Comparison of ENCODE assay signal across 21 cellular contexts in the genomic region with DNA sequence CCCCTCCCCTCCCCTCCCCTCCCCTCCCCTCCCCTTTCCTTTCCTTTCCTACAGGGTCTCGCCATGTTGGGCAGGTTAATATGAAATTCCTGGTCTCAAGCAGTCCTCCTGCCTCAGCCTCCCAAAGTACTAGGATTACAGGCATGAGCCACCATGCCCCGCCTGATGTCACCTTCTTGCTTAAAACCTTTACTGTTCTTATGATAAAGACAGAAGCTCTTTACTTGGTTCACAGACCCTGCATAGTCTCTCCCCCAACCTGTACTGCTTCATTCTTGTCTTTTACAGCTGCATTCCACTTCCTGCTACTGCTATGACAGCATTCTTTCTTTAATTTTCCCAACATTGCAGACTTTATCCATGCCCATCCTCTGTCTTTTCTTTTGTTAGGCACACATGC. TPM values are rescaled to one million over a fixed set of nuclear protein-coding genes. Genes with fewer than 3 reads are reported as not detected.
DNase-seq lines count a peak whose midpoint lies in the region; ATAC-seq, FAIRE-seq and TF ChIP-seq lines count a peak whose summit lies in the region.
"Had no signal": no experiment of that assay in that cellular context is flagged by ENCODE, and none has a peak within 500 bp of the region (broad histone marks: within the 10 kb centered on the region; RNA-seq: fewer than 3 reads in every experiment).

No MANE protein-coding gene starts in this region.

- no peak overlapping the region for H4K91ac ChIP-seq in H1 (replicated peaks; ENCODE audit: insufficient read length, low read length)
- H4K91ac ChIP-seq in neuronal stem cell (ENCODE audit: low read depth, low read length, poor library complexity), result no peak overlapping the region

- H4K20me1 ChIP-seq in H1 (replicated peaks in 1 of 2; ENCODE audit: control insufficient read depth in 1 of 2, insufficient read depth in 2 of 2, low read length in 2 of 2), result peaks cover 0 to 1% of the 10 kb centered on the region in 2 experiments
- H4K20me1 ChIP-seq: BLaER1 had no signal

- H3K23me2 ChIP-seq in H1 (ENCODE audit: low read depth, low read length), result no peaks in the 10 kb centered on the region

- no peaks in the 10 kb centered on the region for H3K36me3 ChIP-seq in H1 (ENCODE audit: control insufficient read depth in 2 of 4, insufficient read depth in 4 of 4, low read length in 3 of 4)
- no peaks in the 10 kb centered on the region for H3K36me3 ChIP-seq in mesendoderm (ENCODE audit: control insufficient read depth, insufficient read depth, low read length)
- no peaks in the 10 kb centered on the region for H3K36me3 ChIP-seq in neuronal stem cell (replicated peaks in 1 of 2; ENCODE audit: control insufficient read depth in 2 of 2, insufficient read depth in 2 of 2, low read length in 2 of 2)
- H3K36me3 ChIP-seq: BLaER1 had no signal

- WGBS in H1 (ENCODE audit: extremely low coverage in 1 of 2, insufficient coverage in 1 of 2, insufficient read length in 1 of 2, insufficient replicate concordance in 2 of 2, low coverage in 1 of 2, low lambda C conversion rate in 2 of 2, missing lambda C conversion rate in 1 of 2), 2 experiments, result 100% methylated on average over 1 of the region's 2 CpGs; no CpG with 5 or more reads in 1 of the 2 experiments
- WGBS in mesendoderm (ENCODE audit: extremely low coverage, insufficient coverage, low lambda C conversion rate), result no CpG with 5 or more reads among the region's 2 CpGs
- no CpG with 5 or more reads among the region's 2 CpGs for WGBS in neuronal stem cell (ENCODE audit: extremely low coverage in 2 of 2, insufficient read length in 2 of 2, insufficient replicate concordance in 1 of 2), 2 donors

- H4K8ac ChIP-seq in H1 (ENCODE audit: extremely low read depth, insufficient read depth, low read length) (no peak overlapping the region), mesendoderm (ENCODE audit: low read depth, low read length) (no peak overlapping the region), neuronal stem cell (ENCODE audit: low read depth, low read length) (no peak overlapping the region)

- H3K27me3 ChIP-seq in H1 (replicated peaks in 1 of 4; ENCODE audit: control insufficient read depth in 3 of 4, extremely low read depth in 1 of 4, insufficient read depth in 3 of 4, low read length in 3 of 4) (no peaks in the 10 kb centered on the region), mesendoderm (ENCODE audit: insufficient read depth, low read length, poor library complexity) (no peaks in the 10 kb centered on the region), foreskin keratinocyte (peaks cover 64% of the 10 kb centered on the region), neuronal stem cell (ENCODE audit: control insufficient read depth in 3 of 3, insufficient read depth in 3 of 3, low read depth in 1 of 3, low read length in 3 of 3) (no peaks in the 10 kb centered on the region)
- H3K27me3 ChIP-seq: BLaER1 had no signal

- H3K23ac ChIP-seq in H1 (ENCODE audit: insufficient read length) (no peak overlapping the region), mesendoderm (ENCODE audit: low read length) (no peak overlapping the region), neuronal stem cell (ENCODE audit: low read depth, low read length, poor library complexity) (no peak overlapping the region)

- TF ChIP-seq EP300 in H1 (IDR thresholded peaks at IDR 0.05; ENCODE audit: borderline replicate concordance in 1 of 2, low read depth in 2 of 2, low read length in 2 of 2), result no peak

- 0 out of 2 replicates have a peak overlapping the region, but pooled peaks have one; percentile 16 for H2BK20ac ChIP-seq in H1 (ENCODE audit: low read length)

- TF ChIP-seq POLR2A in H1 (IDR thresholded peaks at IDR 0.05; ENCODE audit: control extremely low read depth in 1 of 2, low read depth in 2 of 2, low read length in 2 of 2), result no peak

- POLR2A ChIA-PET in H1 (lab: Charles Lee; ENCODE audit: partially characterized antibody), result interaction anchor here (1.2 kb wide), 1 partner anchor 20 kb away, joined by 4 read pairs; no protein-coding TSS in a partner anchor

- FAIRE-seq in H1 (lab: Jason Lieb, UNC), result no peak
- FAIRE-seq: D721Med, GM12891, GM18507 had no signal

- H3K14ac ChIP-seq in H1 (ENCODE audit: insufficient read length) (no peak overlapping the region), neuronal stem cell (ENCODE audit: low read length) (no peak overlapping the region)

- H3K79me2 ChIP-seq in H1 (ENCODE audit: control insufficient read depth in 1 of 2, insufficient read depth in 2 of 2, low read length in 2 of 2) (peaks cover 9 to 93% of the 10 kb centered on the region in 2 experiments; a peak in 3 of 4 replicates), mesendoderm (ENCODE audit: control insufficient read depth, insufficient read depth, low read length) (peaks cover 37% of the 10 kb centered on the region)

- H2BK5ac ChIP-seq in H1 (ENCODE audit: low read depth, low read length) (no peak overlapping the region), mesendoderm (ENCODE audit: low read length) (no peak overlapping the region), neuronal stem cell (ENCODE audit: low read length) (no peak overlapping the region)

- H3K4me2 ChIP-seq in H1 (ENCODE audit: insufficient read depth in 1 of 2, low read depth in 2 of 2, low read length in 2 of 2) (no peak overlapping the region), mesendoderm (ENCODE audit: low read length) (no peak overlapping the region), neuronal stem cell (ENCODE audit: insufficient read depth, low read length, poor library complexity, severe bottlenecking) (no peak overlapping the region)
- H3K4me2 ChIP-seq: BLaER1 had no signal

- no peak for ATAC-seq in foreskin keratinocyte
- ATAC-seq: CD8-positive, alpha-beta T cell had no signal

- TF ChIP-seq CTCF in H1 (IDR thresholded peaks at IDR 0.05; ENCODE audit: control extremely low read depth in 1 of 3, insufficient read depth in 1 of 3, low read depth in 1 of 3, low read length in 3 of 3) (no peak), foreskin keratinocyte (conservative IDR thresholded peaks at IDR 0.05) (no peak)

- H3K56ac ChIP-seq in H1 (replicated peaks; ENCODE audit: insufficient read length, low read depth, low read length) (no peak overlapping the region), mesendoderm (ENCODE audit: low read length) (no peak overlapping the region)

- H3K4me3 ChIP-seq in H1 (ENCODE audit: extremely low read depth in 1 of 4, insufficient read depth in 2 of 4, low read depth in 3 of 4, low read length in 4 of 4), result no peak overlapping the region
- H3K4me3 ChIP-seq in mesendoderm (ENCODE audit: low read length), result no peak overlapping the region
- H3K4me3 ChIP-seq in neuronal stem cell (ENCODE audit: low read length in 2 of 2), result no peak overlapping the region
- H3K4me3 ChIP-seq: BLaER1 had no signal

- H4K5ac ChIP-seq in H1 (ENCODE audit: insufficient read length, low read depth, low read length) (no peak overlapping the region), mesendoderm (ENCODE audit: low read length) (no peak overlapping the region)

- H3K27ac ChIP-seq in H1 (ENCODE audit: low read depth, low read length), result no peak overlapping the region
- H3K27ac ChIP-seq in mesendoderm (ENCODE audit: low read depth, low read length), result no peak overlapping the region
- H3K27ac ChIP-seq in foreskin keratinocyte, result no peak overlapping the region
- no peak overlapping the region for H3K27ac ChIP-seq in neuronal stem cell (replicated peaks; ENCODE audit: low read length)
- H3K27ac ChIP-seq: BLaER1, C4-2B had no signal

- H2AK5ac ChIP-seq in H1 (ENCODE audit: low read depth, low read length), result no peak overlapping the region
- H2AK5ac ChIP-seq in mesendoderm (ENCODE audit: low read length), result no peak overlapping the region
- H2AK5ac ChIP-seq in neuronal stem cell (ENCODE audit: low read depth, low read length), result no peak overlapping the region

- H3K18ac ChIP-seq in H1 (ENCODE audit: extremely low read depth, low read length) (no peak overlapping the region), mesendoderm (ENCODE audit: low read length) (no peak overlapping the region), neuronal stem cell (ENCODE audit: low read length) (no peak overlapping the region)

- H3K4ac ChIP-seq in H1 (replicated peaks; ENCODE audit: insufficient read length, low read depth, low read length) (no peak overlapping the region), mesendoderm (ENCODE audit: low read depth, low read length) (no peak overlapping the region), neuronal stem cell (ENCODE audit: low read length) (no peak overlapping the region)

- peaks cover 0 to 13% (median 10%) of the 10 kb centered on the region in 4 experiments; a peak in 4 of 7 replicates for H3K4me1 ChIP-seq in H1 (replicated peaks in 1 of 4; ENCODE audit: control insufficient read depth in 3 of 4, insufficient read depth in 4 of 4, low read length in 3 of 4)
- H3K4me1 ChIP-seq in mesendoderm (ENCODE audit: control insufficient read depth, low read depth, low read length), result peaks cover 12% of the 10 kb centered on the region
- no peaks in the 10 kb centered on the region for H3K4me1 ChIP-seq in foreskin keratinocyte
- H3K4me1 ChIP-seq in neuronal stem cell (ENCODE audit: control insufficient read depth in 2 of 2, insufficient read depth in 1 of 2, low read depth in 1 of 2, low read length in 2 of 2), result peaks cover 12 to 20% of the 10 kb centered on the region in 2 donors

- CTCF ChIA-PET in H1 (lab: Charles Lee; ENCODE audit: partially characterized antibody), result interaction anchor here (0.6 to 1.8 kb wide), 9 partner anchors 11 to 1259 kb away, joined by 3 to 7 read pairs (median 4); no protein-coding TSS in a partner anchor

- H2AFZ ChIP-seq in H1 (ENCODE audit: low read length) (no peak overlapping the region), neuronal stem cell (ENCODE audit: low read length) (no peak overlapping the region)

- H2BK12ac ChIP-seq in H1 (ENCODE audit: low read depth, low read length), result no peak overlapping the region
- no peak overlapping the region for H2BK12ac ChIP-seq in neuronal stem cell (ENCODE audit: low read length)

- TF ChIP-seq RAD21 in H1 (IDR thresholded peaks at IDR 0.05 in 1 of 2, conservative IDR thresholded peaks at IDR 0.05 in 1 of 2; ENCODE audit: low read depth in 2 of 2, low read length in 2 of 2), result no peak

- DNase-seq in ELF-1 (ENCODE audit: low read depth, low spot score) (peak; percentile 25), H1 (ENCODE audit: low read depth in 1 of 2, low spot score in 2 of 2) (no peak), mesendoderm (peak; percentile 41), germinal center (ENCODE audit: low spot score) (no peak), foreskin keratinocyte (no peak), neuronal stem cell (ENCODE audit: low spot score) (no peak)
- DNase-seq: CD4-positive, CD25-positive, alpha-beta regulatory T cell; CD8-positive, alpha-beta T cell; DMS 273 treated with DMSO at 0.1 percent for 48 hours; DMS79; EL; GF-D8; GOT3; H7; HCEC 1CT had no signal

- H3K9ac ChIP-seq in H1 (replicated peaks in 1 of 4; ENCODE audit: extremely low read depth in 1 of 4, low read depth in 3 of 4, low read length in 3 of 4) (no peak overlapping the region), mesendoderm (ENCODE audit: low read length) (no peak overlapping the region), neuronal stem cell (ENCODE audit: low read depth, low read length, poor library complexity) (no peak overlapping the region)
- H3K9ac ChIP-seq: BLaER1 had no signal

- H2BK15ac ChIP-seq in H1 (ENCODE audit: low read length) (no peak overlapping the region), mesendoderm (replicated peaks; ENCODE audit: low read depth) (no peak overlapping the region), neuronal stem cell (ENCODE audit: low read length) (no peak overlapping the region)

- no peak overlapping the region for H2BK120ac ChIP-seq in H1 (replicated peaks; ENCODE audit: low read depth, low read length)
- H2BK120ac ChIP-seq in mesendoderm (ENCODE audit: low read depth, low read length), result no peak overlapping the region
- no peak overlapping the region for H2BK120ac ChIP-seq in neuronal stem cell (ENCODE audit: low read depth, low read length)

- H3K79me1 ChIP-seq in H1 (ENCODE audit: low read depth, low read length), result peaks cover 31% of the 10 kb centered on the region; the same call in 1 of the 2 replicates
- peaks cover 10% of the 10 kb centered on the region for H3K79me1 ChIP-seq in mesendoderm (ENCODE audit: low read length)
- H3K79me1 ChIP-seq in neuronal stem cell (ENCODE audit: low read depth, low read length), result no peaks in the 10 kb centered on the region

- H3K9me3 ChIP-seq in H1 (ENCODE audit: insufficient read depth in 2 of 2, low read depth in 1 of 2, low read length in 1 of 2), result no peaks in the 10 kb centered on the region
- H3K9me3 ChIP-seq in neuronal stem cell (replicated peaks in 1 of 2; ENCODE audit: control insufficient read depth in 2 of 2, insufficient read depth in 1 of 2, low read depth in 1 of 2, low read length in 2 of 2), result no peaks in the 10 kb centered on the region
- H3K9me3 ChIP-seq: BLaER1 had no signal

RNA-seq across cellular contexts. Expression of a gene that starts 20.8 kb away (rescaled TPM):
- total RNA-seq in H1 (2021; fragmentation: NEBNext Ultra II Directional; extraction: Animal tissue kit (Norgen Biotek cat#: 25700)), result 24.0 and 26.2 TPM in 2 replicates
- 3.6 and 4.3 TPM in 2 replicates for polyA plus RNA-seq in H1 (2011; rRNA removed)
- 3.0 TPM for polyA plus RNA-seq in H1 (2011; cell fraction: cytosol; rRNA removed)
- polyA plus RNA-seq in H1 (2011; cell fraction: nucleus; rRNA removed), result 10.0 TPM
- polyA plus RNA-seq in H1 (2012, experiment 1 of 2), result 3.0 to 6.3 TPM (median 4.8 TPM) in 4 replicates
- 0.33 TPM for polyA plus RNA-seq in H1 (2012, experiment 2 of 2)
- 4.5 TPM for polyA plus RNA-seq in H1 (2013, experiment 1 of 2)
- polyA plus RNA-seq in H1 (2013, experiment 2 of 2), result 4.4 TPM
- polyA minus RNA-seq in H1 (2011; rRNA and poly(A)+ RNA removed), result 30.1 and 42.0 TPM in 2 replicates
- polyA minus RNA-seq in H1 (2011; cell fraction: cytosol; rRNA and poly(A)+ RNA removed), result 17.8 TPM
- 121 TPM for polyA minus RNA-seq in H1 (2011; cell fraction: nucleus; rRNA and poly(A)+ RNA removed)
- polyA plus RNA-seq in mesendoderm (2013, experiment 1 of 2), result 2.4 TPM
- 3.3 TPM for polyA plus RNA-seq in mesendoderm (2013, experiment 2 of 2)
- total RNA-seq in foreskin keratinocyte, result 0.34 and 0.35 TPM in 2 replicates
- 0.02 and 0.08 TPM in 2 replicates for polyA plus RNA-seq in foreskin keratinocyte
- polyA plus RNA-seq in neuronal stem cell (2013, experiment 1 of 2), result 7.3 TPM
- 7.6 TPM for polyA plus RNA-seq in neuronal stem cell (2013, experiment 2 of 2)
- total RNA-seq: G401 had no signal
- polyA plus RNA-seq: CD4-positive, CD25-positive, alpha-beta regulatory T cell had no signal

Comparison
In these comparisons a context has a peak if more than half of its experiments do, and no peak if none do; other contexts are left out.
1. DNase-seq: peak in ELF-1 (single experiment) and mesendoderm (single experiment); none in H1 (0 of 2), germinal center (single experiment), foreskin keratinocyte (0 of 2) and neuronal stem cell (single experiment).
2. RNA of a gene that starts 20.8 kb away (total RNA-seq): 24.0 to 26.2 TPM in H1; 0.34 to 0.35 TPM in foreskin keratinocyte; every median in the first group is over 10 times any median in the second.